In the genomic region with DNA sequence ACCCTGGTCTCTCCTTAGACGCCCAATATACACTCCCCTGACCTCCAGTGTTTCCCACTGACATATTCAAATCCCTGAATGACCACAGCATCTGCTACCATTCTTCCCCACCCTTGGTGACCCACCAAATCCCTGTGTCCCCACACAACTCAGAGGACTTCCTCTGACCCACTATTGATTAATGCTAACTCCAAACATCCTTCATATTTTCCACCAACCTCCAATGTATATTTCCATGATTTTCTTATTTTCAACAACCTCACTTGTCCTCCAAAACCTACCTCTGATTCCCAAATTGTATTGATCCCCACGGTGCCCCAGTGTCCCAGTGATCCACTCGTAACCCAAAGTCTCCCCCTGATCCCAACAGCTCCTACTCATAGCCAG, we compare ENCODE assay signal across 9 cellular contexts. TPM values are rescaled to one million over a fixed set of nuclear protein-coding genes. Genes with fewer than 3 reads are reported as not detected.
DNase-seq lines count a peak whose midpoint lies in the region; ATAC-seq, FAIRE-seq and TF ChIP-seq lines count a peak whose summit lies in the region.
"Had no signal": no experiment of that assay in that cellular context is flagged by ENCODE, and none has a peak within 500 bp of the region (broad histone marks: within the 10 kb centered on the region; RNA-seq: fewer than 3 reads in every experiment).

No MANE protein-coding gene starts in this region.

- FAIRE-seq in HepG2 (lab: Jason Lieb, UNC) (no peak), small intestine (lab: Jason Lieb, UNC) (no peak)

- no peak overlapping the region for H2AFZ ChIP-seq in HepG2 (ENCODE audit: low read length)

- TF ChIP-seq CTCF in HepG2 (CRISPR knock-in tag; IDR thresholded peaks at IDR 0.05) (no peak), right lobe of liver (IDR thresholded peaks at IDR 0.05) (no peak), mesothelial cell of epicardium (IDR thresholded peaks at IDR 0.05; ENCODE audit: unreplicated experiment) (no peak), upper lobe of left lung (IDR thresholded peaks at IDR 0.05) (no peak)

- TF ChIP-seq EP300 in HepG2 (IDR thresholded peaks at IDR 0.05; ENCODE audit: low read depth in 2 of 2, low read length in 2 of 2) (no peak), HepG2 (CRISPR knock-in tag; IDR thresholded peaks at IDR 0.05; ENCODE audit: borderline replicate concordance) (no peak), upper lobe of left lung (IDR thresholded peaks at IDR 0.05) (no peak)

- H3K27ac Mint-ChIP-seq in activated naive CD8-positive, alpha-beta T cell treated with anti-CD3 and anti-CD28 coated beads, Interleukin-2, amount 10 ng/mL, durations not matched to agents 7 days and 5 days, result peak overlapping the region; percentile 71
- peak overlapping the region; percentile 90 for H3K27ac Mint-ChIP-seq in mesothelial cell of epicardium

- H3K4me1 ChIP-seq in HepG2 (ENCODE audit: insufficient read depth, low read length), result peaks cover 20% of the 10 kb centered on the region
- H3K4me1 ChIP-seq in right lobe of liver, result peaks cover 0 to 15% (median 2%) of the 10 kb centered on the region in 4 donors
- H3K4me1 ChIP-seq in upper lobe of left lung, result peaks cover 18 to 32% (median 22%) of the 10 kb centered on the region in 4 donors
- peaks cover 0 to 6% of the 10 kb centered on the region in 2 donors for H3K4me1 ChIP-seq in small intestine (ENCODE audit: control insufficient read depth in 2 of 2, insufficient read depth in 1 of 2, low read depth in 1 of 2, low read length in 1 of 2)

- H3K9ac ChIP-seq in HepG2 (ENCODE audit: insufficient read depth, low read depth, low read length), result no peak overlapping the region

- peaks cover 11 to 18% of the 10 kb centered on the region in 2 experiments for H3K36me3 ChIP-seq in HepG2 (replicated peaks in 1 of 2; ENCODE audit: control insufficient read depth in 1 of 2, insufficient read depth in 2 of 2, low read length in 2 of 2)
- no peaks in the 10 kb centered on the region for H3K36me3 ChIP-seq in right lobe of liver
- peaks cover 8 to 28% (median 16%) of the 10 kb centered on the region in 4 donors for H3K36me3 ChIP-seq in upper lobe of left lung
- no peaks in the 10 kb centered on the region for H3K36me3 ChIP-seq in small intestine (ENCODE audit: control insufficient read depth in 2 of 2, insufficient read depth in 2 of 2, low read length in 2 of 2)

- H3K4me2 ChIP-seq in HepG2 (ENCODE audit: low read depth, low read length), result peak overlapping the region; percentile 38

- CTCF ChIA-PET in HepG2 (lab: Yijun Ruan, JAX; ENCODE audit: low intra/inter-chr PET ratio, low total read pairs), result interaction anchor here (1.3 kb wide), 1 partner anchor 90 kb away, joined by 5 read pairs; no protein-coding TSS in a partner anchor

- H3K4me1 Mint-ChIP-seq in activated naive CD8-positive, alpha-beta T cell treated with anti-CD3 and anti-CD28 coated beads, Interleukin-2, amount 10 ng/mL, durations not matched to agents 7 days and 5 days, result peaks cover 30% of the 10 kb centered on the region
- H3K4me1 Mint-ChIP-seq in mesothelial cell of epicardium, result peaks cover 21% of the 10 kb centered on the region

- H3K27me3 Mint-ChIP-seq in activated naive CD8-positive, alpha-beta T cell treated with anti-CD3 and anti-CD28 coated beads, Interleukin-2, amount 10 ng/mL, durations not matched to agents 7 days and 5 days, result peaks cover 65% of the 10 kb centered on the region
- H3K27me3 Mint-ChIP-seq in mesothelial cell of epicardium (ENCODE audit: low read depth), result no peaks in the 10 kb centered on the region

- TF ChIP-seq POLR2A in HepG2 (IDR thresholded peaks at IDR 0.05; ENCODE audit: insufficient read depth in 1 of 2, low read depth in 2 of 2, low read length in 2 of 2) (no peak), right lobe of liver (IDR thresholded peaks at IDR 0.05) (no peak), upper lobe of left lung (IDR thresholded peaks at IDR 0.05) (no peak)

- no peaks in the 10 kb centered on the region for H3K9me3 ChIP-seq in HepG2 (ENCODE audit: low read length)
- no peaks in the 10 kb centered on the region for H3K9me3 ChIP-seq in right lobe of liver
- no peaks in the 10 kb centered on the region for H3K9me3 ChIP-seq in upper lobe of left lung
- no peaks in the 10 kb centered on the region for H3K9me3 ChIP-seq in small intestine (ENCODE audit: control insufficient read depth, low read depth)

- POLR2A ChIA-PET in HepG2 (lab: Yijun Ruan, JAX), result interaction anchor here (0.6 to 2.3 kb wide), 14 partner anchors 12 to 110 kb away, joined by 3 to 23 read pairs (median 3); partner anchors contain the start of genes MYPOP, SIX5 and SYMPK
- POLR2A ChIA-PET in activated naive CD8-positive, alpha-beta T cell treated with anti-CD3 and anti-CD28 coated beads, Interleukin-2, amount 10 ng/mL, durations not matched to agents 7 days and 5 days (lab: Charles Lee), result interaction anchor here (0.6 to 2.6 kb wide), 4 partner anchors 11 to 1329 kb away, joined by 3 to 17 read pairs (median 6); partner anchors contain the start of genes DMPK and SIX5

- H3K27ac ChIP-seq in HepG2 (ENCODE audit: extremely low read length, insufficient read depth, low read length), result no peak overlapping the region
- no peak overlapping the region for H3K27ac ChIP-seq in right lobe of liver
- H3K27ac ChIP-seq in upper lobe of left lung, result peak overlapping the region in 1 of 4 donors; percentile 20
- H3K27ac ChIP-seq in small intestine (ENCODE audit: low read depth in 1 of 2, low read length in 1 of 2), result peak overlapping the region in 1 of 2 donors; percentile 62

- H3K4me3 Mint-ChIP-seq in activated naive CD8-positive, alpha-beta T cell treated with anti-CD3 and anti-CD28 coated beads, Interleukin-2, amount 10 ng/mL, durations not matched to agents 7 days and 5 days, result peak overlapping the region; percentile 77
- H3K4me3 Mint-ChIP-seq in mesothelial cell of epicardium, result peak overlapping the region; percentile 68

- H3K4me3 ChIP-seq in HepG2 (replicated peaks in 1 of 3; ENCODE audit: insufficient read depth in 1 of 3, low read depth in 2 of 3, low read length in 3 of 3), result no peak overlapping the region
- no peak overlapping the region for H3K4me3 ChIP-seq in right lobe of liver
- peak overlapping the region in 3 of 4 donors; percentile 81 to 99 (median 88) for H3K4me3 ChIP-seq in upper lobe of left lung
- no peak overlapping the region for H3K4me3 ChIP-seq in small intestine (ENCODE audit: low read depth in 1 of 2, low read length in 2 of 2)

- H3K36me3 Mint-ChIP-seq in activated naive CD8-positive, alpha-beta T cell treated with anti-CD3 and anti-CD28 coated beads, Interleukin-2, amount 10 ng/mL, durations not matched to agents 7 days and 5 days, result peaks cover 19% of the 10 kb centered on the region
- H3K36me3 Mint-ChIP-seq in mesothelial cell of epicardium, result peaks cover 10% of the 10 kb centered on the region

- intact Hi-C loops in HepG2 (cut with micrococcal nuclease; ENCODE audit: unreplicated experiment), result no loop called here
- intact Hi-C loops in right lobe of liver (cut with DNase I), result no loop called here

- no peak for ATAC-seq in HepG2
- ATAC-seq in right lobe of liver, result no peak
- peak; percentile 17 for ATAC-seq in activated naive CD8-positive, alpha-beta T cell treated with anti-CD3 and anti-CD28 coated beads, Interleukin-2, amount 10 ng/mL, durations not matched to agents 7 days and 5 days (ENCODE audit: low read depth)
- no peak for ATAC-seq in upper lobe of left lung (ENCODE audit: low FRiP score in 2 of 2)
- no peak for ATAC-seq in GM21515 (IDR thresholded peaks at IDR 0.05; ENCODE audit: unreplicated experiment)

- BruUV-seq in HepG2 (replicated peaks; lab: Mats Ljungman, UMichigan), result no TSS peak

- H3K27me3 ChIP-seq in HepG2 (ENCODE audit: control insufficient read depth in 1 of 2, insufficient read depth in 2 of 2, low read length in 2 of 2) (peaks cover 0 to 9% of the 10 kb centered on the region in 2 experiments; a peak in 1 of 5 replicates), right lobe of liver (no peaks in the 10 kb centered on the region), upper lobe of left lung (no peaks in the 10 kb centered on the region), small intestine (ENCODE audit: control insufficient read depth in 2 of 2, insufficient read depth in 2 of 2, low read length in 2 of 2) (no peaks in the 10 kb centered on the region)

- H4K20me1 ChIP-seq in HepG2 (ENCODE audit: insufficient read depth, low read length), result no peaks in the 10 kb centered on the region

- in situ Hi-C loops in HepG2 (cut with HindIII; ENCODE audit: extremely low pct_ligation_motif_present, low pct_unique_long_range_greater_than_20kb), result no loop called here

- DNase-seq in HepG2 (ENCODE audit: low spot score) (no peak), right lobe of liver (no peak), mesothelial cell of epicardium (ENCODE audit: low spot score in 2 of 2, unreplicated experiment in 2 of 2) (no peak), upper lobe of left lung (no peak), NCI-H510A treated with DMSO at 0.1 percent for 48 hours (lab: John Stamatoyannopoulos, UW) (no peak), small intestine (no peak)
- DNase-seq in activated naive CD8-positive, alpha-beta T cell treated with anti-CD3 and anti-CD28 coated beads, Interleukin-2, amount 10 ng/mL, durations not matched to agents 7 days and 5 days, result no peak

- H3K79me2 ChIP-seq in HepG2 (ENCODE audit: insufficient read depth, low read length), result peaks cover 14% of the 10 kb centered on the region

- no peak for TF ChIP-seq RAD21 in HepG2 (CRISPR knock-in tag; IDR thresholded peaks at IDR 0.05)

- H3K9me3 Mint-ChIP-seq in activated naive CD8-positive, alpha-beta T cell treated with anti-CD3 and anti-CD28 coated beads, Interleukin-2, amount 10 ng/mL, durations not matched to agents 7 days and 5 days, result no peaks in the 10 kb centered on the region
- H3K9me3 Mint-ChIP-seq in mesothelial cell of epicardium, result no peaks in the 10 kb centered on the region

- WGBS in HepG2 (ENCODE audit: low lambda C conversion rate), result 13% methylated on average over 3 of the region's 3 CpGs
- 17% methylated on average over 3 of the region's 3 CpGs for WGBS in right lobe of liver (ENCODE audit: insufficient coverage, low coverage, low lambda C conversion rate, missing lambda C conversion rate)
- WGBS in upper lobe of left lung, 2 donors, result 43% methylated on average over 3 of the region's 3 CpGs
- WGBS in small intestine, 3 donors, result 22 to 39% (median 36%) methylated on average over 3 of the region's 3 CpGs

RNA-seq across cellular contexts. Expression of gene DMWD, which starts 0.5 kb away (rescaled TPM):
- total RNA-seq in HepG2 (2016; rRNA removed; fragmentation: Illumina TruSeq; extraction: Trizol) (11.0 and 14.9 TPM in 2 replicates), right lobe of liver (10 to 100 TPM in 4 of 6 experiments, 1 to 10 TPM in 2; 8.3 to 14.3 (median 11.9) TPM), mesothelial cell of epicardium (109 to 120 TPM (median 116 TPM) in 3 replicates), upper lobe of left lung (100 to 1,000 TPM in 1 of 6 donors, 10 to 100 TPM in 5; 29.4 to 109 (median 57.4) TPM)
- 22.5 and 32.3 TPM in 2 replicates for total RNA-seq in HepG2 (2016; cell fraction: cytosol; rRNA removed; fragmentation: Illumina TruSeq; extraction: Trizol; ENCODE audit: low read depth)
- 9.3 and 16.3 TPM in 2 replicates for total RNA-seq in HepG2 (2016; cell fraction: insoluble cytoplasmic fraction; rRNA removed; fragmentation: Illumina TruSeq; extraction: Trizol)
- total RNA-seq in HepG2 (2016; cell fraction: membrane; rRNA removed; fragmentation: Illumina TruSeq; extraction: Trizol), result 40.0 and 43.7 TPM in 2 replicates
- 11.1 and 14.4 TPM in 2 replicates for total RNA-seq in HepG2 (2016; cell fraction: nucleus; rRNA removed; fragmentation: Illumina TruSeq; extraction: Trizol)
- polyA plus RNA-seq in HepG2 (2011; rRNA removed) (10.3 and 12.4 TPM in 2 replicates), small intestine (10 to 100 TPM in 1 of 3 donors, 1 to 10 TPM in 2; 4.6 to 20.9 (median 4.9) TPM)
- polyA plus RNA-seq in HepG2 (2011; cell fraction: cytosol; rRNA removed), result 6.3 and 9.0 TPM in 2 replicates
- 44.3 and 58.8 TPM in 2 replicates for polyA plus RNA-seq in HepG2 (2011; cell fraction: nucleus; rRNA removed)
- polyA plus RNA-seq in HepG2 (2012), result 8.3 and 9.5 TPM in 2 replicates
- 34.5 and 34.9 TPM in 2 replicates for polyA plus RNA-seq in HepG2 (2016; cell fraction: cytosol; fragmentation: Illumina TruSeq; extraction: Trizol; ENCODE audit: low read depth)
- polyA plus RNA-seq in HepG2 (2016; cell fraction: insoluble cytoplasmic fraction; fragmentation: Illumina TruSeq; extraction: Trizol; ENCODE audit: low read depth), result 9.9 and 14.4 TPM in 2 replicates
- polyA plus RNA-seq in HepG2 (2016; cell fraction: membrane; fragmentation: Illumina TruSeq; extraction: Trizol; ENCODE audit: low read depth), result 36.7 and 38.5 TPM in 2 replicates
- polyA plus RNA-seq in HepG2 (2016; cell fraction: nucleus; fragmentation: Illumina TruSeq; extraction: Trizol; ENCODE audit: insufficient read depth, low read depth), result 22.1 and 22.4 TPM in 2 replicates
- 29.8 and 32.2 TPM in 2 replicates for polyA minus RNA-seq in HepG2 (2011; rRNA and poly(A)+ RNA removed; ENCODE audit: low replicate concordance)
- 10.3 and 11.4 TPM in 2 replicates for polyA minus RNA-seq in HepG2 (2011; cell fraction: cytosol; rRNA and poly(A)+ RNA removed)
- 33.9 and 38.2 TPM in 2 replicates for polyA minus RNA-seq in HepG2 (2011; cell fraction: nucleus; rRNA and poly(A)+ RNA removed)
- 10 to 100 TPM; 47.0 to 50.6 TPM for total RNA-seq in activated naive CD8-positive, alpha-beta T cell treated with anti-CD3 and anti-CD28 coated beads, Interleukin-2, amount 10 ng/mL, durations not matched to agents 7 days and 5 days

RNA-seq across cellular contexts. Expression of gene DMPK, which starts 10.9 kb away (rescaled TPM):
- total RNA-seq in HepG2 (2016; rRNA removed; fragmentation: Illumina TruSeq; extraction: Trizol) (1.7 and 5.3 TPM in 2 replicates), right lobe of liver (10 to 100 TPM in 1 of 6 experiments, 1 to 10 TPM in 5; 4.3 to 14.9 (median 8.7) TPM), mesothelial cell of epicardium (126 to 130 TPM (median 127 TPM) in 3 replicates), upper lobe of left lung (100 to 1,000 TPM in 1 of 6 donors, 10 to 100 TPM in 5; 24.2 to 192 (median 43.8) TPM)
- 1.1 and 1.9 TPM in 2 replicates for total RNA-seq in HepG2 (2016; cell fraction: cytosol; rRNA removed; fragmentation: Illumina TruSeq; extraction: Trizol; ENCODE audit: low read depth)
- 1.5 and 4.2 TPM in 2 replicates for total RNA-seq in HepG2 (2016; cell fraction: insoluble cytoplasmic fraction; rRNA removed; fragmentation: Illumina TruSeq; extraction: Trizol)
- total RNA-seq in HepG2 (2016; cell fraction: membrane; rRNA removed; fragmentation: Illumina TruSeq; extraction: Trizol), result 2.2 and 2.7 TPM in 2 replicates
- 6.7 and 7.2 TPM in 2 replicates for total RNA-seq in HepG2 (2016; cell fraction: nucleus; rRNA removed; fragmentation: Illumina TruSeq; extraction: Trizol)
- polyA plus RNA-seq in HepG2 (2011; rRNA removed) (8.8 and 12.5 TPM in 2 replicates), small intestine (10 to 100 TPM; 12.7 to 42.2 (median 17.0) TPM)
- polyA plus RNA-seq in HepG2 (2011; cell fraction: cytosol; rRNA removed), result 4.4 and 5.8 TPM in 2 replicates
- 119 and 127 TPM in 2 replicates for polyA plus RNA-seq in HepG2 (2011; cell fraction: nucleus; rRNA removed)
- 8.6 and 13.1 TPM in 2 replicates for polyA plus RNA-seq in HepG2 (2012)
- polyA plus RNA-seq in HepG2 (2016; cell fraction: cytosol; fragmentation: Illumina TruSeq; extraction: Trizol; ENCODE audit: low read depth), result 0.84 and 0.86 TPM in 2 replicates
- polyA plus RNA-seq in HepG2 (2016; cell fraction: insoluble cytoplasmic fraction; fragmentation: Illumina TruSeq; extraction: Trizol; ENCODE audit: low read depth), result 3.2 and 3.6 TPM in 2 replicates
- 1.6 and 1.8 TPM in 2 replicates for polyA plus RNA-seq in HepG2 (2016; cell fraction: membrane; fragmentation: Illumina TruSeq; extraction: Trizol; ENCODE audit: low read depth)
- 25.3 and 34.4 TPM in 2 replicates for polyA plus RNA-seq in HepG2 (2016; cell fraction: nucleus; fragmentation: Illumina TruSeq; extraction: Trizol; ENCODE audit: insufficient read depth, low read depth)
- 6.3 and 12.8 TPM in 2 replicates for polyA minus RNA-seq in HepG2 (2011; rRNA and poly(A)+ RNA removed; ENCODE audit: low replicate concordance)
- polyA minus RNA-seq in HepG2 (2011; cell fraction: cytosol; rRNA and poly(A)+ RNA removed), result 2.5 and 4.2 TPM in 2 replicates
- 11.6 and 14.0 TPM in 2 replicates for polyA minus RNA-seq in HepG2 (2011; cell fraction: nucleus; rRNA and poly(A)+ RNA removed)
- total RNA-seq in activated naive CD8-positive, alpha-beta T cell treated with anti-CD3 and anti-CD28 coated beads, Interleukin-2, amount 10 ng/mL, durations not matched to agents 7 days and 5 days, result 10 to 100 TPM; 26.4 to 32.2 TPM

RNA-seq across cellular contexts. Expression of gene RSPH6A, which starts 21.9 kb away (rescaled TPM):
- total RNA-seq in HepG2 (2016; rRNA removed; fragmentation: Illumina TruSeq; extraction: Trizol), result 0.07 TPM in 1 of 2 replicates, not detected in the other
- total RNA-seq in HepG2 (2016; cell fraction: cytosol; rRNA removed; fragmentation: Illumina TruSeq; extraction: Trizol; ENCODE audit: low read depth), result not detected in 2 replicates
- total RNA-seq in HepG2 (2016; cell fraction: insoluble cytoplasmic fraction; rRNA removed; fragmentation: Illumina TruSeq; extraction: Trizol), result 0.11 TPM in 1 of 2 replicates, not detected in the other
- total RNA-seq in HepG2 (2016; cell fraction: membrane; rRNA removed; fragmentation: Illumina TruSeq; extraction: Trizol), result not detected in 2 replicates
- 0.31 TPM in 1 of 2 replicates, not detected in the other for total RNA-seq in HepG2 (2016; cell fraction: nucleus; rRNA removed; fragmentation: Illumina TruSeq; extraction: Trizol)
- 0.03 TPM in 1 of 2 replicates, not detected in the other for polyA plus RNA-seq in HepG2 (2011; rRNA removed)
- not detected in 2 replicates for polyA plus RNA-seq in HepG2 (2011; cell fraction: cytosol; rRNA removed)
- 0.45 and 0.59 TPM in 2 replicates for polyA plus RNA-seq in HepG2 (2011; cell fraction: nucleus; rRNA removed)
- polyA plus RNA-seq in HepG2 (2012), result not detected in 2 replicates
- polyA plus RNA-seq in HepG2 (2016; cell fraction: cytosol; fragmentation: Illumina TruSeq; extraction: Trizol; ENCODE audit: low read depth), result not detected in 2 replicates
- polyA plus RNA-seq in HepG2 (2016; cell fraction: insoluble cytoplasmic fraction; fragmentation: Illumina TruSeq; extraction: Trizol; ENCODE audit: low read depth), result not detected in 2 replicates
- polyA plus RNA-seq in HepG2 (2016; cell fraction: membrane; fragmentation: Illumina TruSeq; extraction: Trizol; ENCODE audit: low read depth), result not detected in 2 replicates
- not detected in 2 replicates for polyA plus RNA-seq in HepG2 (2016; cell fraction: nucleus; fragmentation: Illumina TruSeq; extraction: Trizol; ENCODE audit: insufficient read depth, low read depth)
- 0.26 and 0.50 TPM in 2 replicates for polyA minus RNA-seq in HepG2 (2011; rRNA and poly(A)+ RNA removed; ENCODE audit: low replicate concordance)
- not detected in 2 replicates for polyA minus RNA-seq in HepG2 (2011; cell fraction: cytosol; rRNA and poly(A)+ RNA removed)
- polyA minus RNA-seq in HepG2 (2011; cell fraction: nucleus; rRNA and poly(A)+ RNA removed), result 0.26 and 0.99 TPM in 2 replicates
- total RNA-seq in right lobe of liver, result not detected
- total RNA-seq in activated naive CD8-positive, alpha-beta T cell treated with anti-CD3 and anti-CD28 coated beads, Interleukin-2, amount 10 ng/mL, durations not matched to agents 7 days and 5 days, result under 1 TPM; 0.30 to 0.40 TPM
- 0.44 to 0.56 TPM (median 0.50 TPM) in 3 replicates for total RNA-seq in mesothelial cell of epicardium
- 1 to 10 TPM in 1 of 6 donors, under 1 TPM in 3, not detected in 2; 0.15 to 5.2 (median 0.32) TPM for total RNA-seq in upper lobe of left lung
- under 1 TPM in 1 of 3 donors, not detected in 2; 0.07 TPM for polyA plus RNA-seq in small intestine
- total RNA-seq: bronchial epithelial cell had no signal

RNA-seq across cellular contexts. Expression of gene SIX5, which starts 24.1 kb away (rescaled TPM):
- 8.2 and 10.5 TPM in 2 replicates for total RNA-seq in HepG2 (2016; rRNA removed; fragmentation: Illumina TruSeq; extraction: Trizol)
- total RNA-seq in HepG2 (2016; cell fraction: cytosol; rRNA removed; fragmentation: Illumina TruSeq; extraction: Trizol; ENCODE audit: low read depth), result 1.3 and 1.5 TPM in 2 replicates
- 7.3 and 10.6 TPM in 2 replicates for total RNA-seq in HepG2 (2016; cell fraction: insoluble cytoplasmic fraction; rRNA removed; fragmentation: Illumina TruSeq; extraction: Trizol)
- 4.0 and 4.6 TPM in 2 replicates for total RNA-seq in HepG2 (2016; cell fraction: membrane; rRNA removed; fragmentation: Illumina TruSeq; extraction: Trizol)
- 6.6 and 7.6 TPM in 2 replicates for total RNA-seq in HepG2 (2016; cell fraction: nucleus; rRNA removed; fragmentation: Illumina TruSeq; extraction: Trizol)
- polyA plus RNA-seq in HepG2 (2011; rRNA removed), result 7.7 and 8.8 TPM in 2 replicates
- polyA plus RNA-seq in HepG2 (2011; cell fraction: cytosol; rRNA removed), result 3.7 and 8.8 TPM in 2 replicates
- polyA plus RNA-seq in HepG2 (2011; cell fraction: nucleus; rRNA removed), result 42.0 and 54.7 TPM in 2 replicates
- 3.5 and 3.6 TPM in 2 replicates for polyA plus RNA-seq in HepG2 (2012)
- 1.6 and 2.0 TPM in 2 replicates for polyA plus RNA-seq in HepG2 (2016; cell fraction: cytosol; fragmentation: Illumina TruSeq; extraction: Trizol; ENCODE audit: low read depth)
- polyA plus RNA-seq in HepG2 (2016; cell fraction: insoluble cytoplasmic fraction; fragmentation: Illumina TruSeq; extraction: Trizol; ENCODE audit: low read depth), result 12.0 and 14.3 TPM in 2 replicates
- 3.6 and 4.7 TPM in 2 replicates for polyA plus RNA-seq in HepG2 (2016; cell fraction: membrane; fragmentation: Illumina TruSeq; extraction: Trizol; ENCODE audit: low read depth)
- polyA plus RNA-seq in HepG2 (2016; cell fraction: nucleus; fragmentation: Illumina TruSeq; extraction: Trizol; ENCODE audit: insufficient read depth, low read depth), result 20.0 and 20.3 TPM in 2 replicates
- 6.7 and 12.9 TPM in 2 replicates for polyA minus RNA-seq in HepG2 (2011; rRNA and poly(A)+ RNA removed; ENCODE audit: low replicate concordance)
- polyA minus RNA-seq in HepG2 (2011; cell fraction: cytosol; rRNA and poly(A)+ RNA removed), result 6.0 and 6.6 TPM in 2 replicates
- 8.2 and 8.5 TPM in 2 replicates for polyA minus RNA-seq in HepG2 (2011; cell fraction: nucleus; rRNA and poly(A)+ RNA removed)
- 10 to 100 TPM in 3 of 6 experiments, 1 to 10 TPM in 3; 7.8 to 11.6 (median 9.5) TPM for total RNA-seq in right lobe of liver
- 1 to 10 TPM; 1.8 to 2.5 TPM for total RNA-seq in activated naive CD8-positive, alpha-beta T cell treated with anti-CD3 and anti-CD28 coated beads, Interleukin-2, amount 10 ng/mL, durations not matched to agents 7 days and 5 days
- total RNA-seq in mesothelial cell of epicardium, result 44.3 to 50.3 TPM (median 47.3 TPM) in 3 replicates
- total RNA-seq in upper lobe of left lung, result 10 to 100 TPM in 4 of 6 donors, 1 to 10 TPM in 2; 6.2 to 36.7 (median 17.8) TPM
- 10 to 100 TPM in 1 of 3 donors, 1 to 10 TPM in 2; 1.6 to 12.4 (median 3.5) TPM for polyA plus RNA-seq in small intestine

RNA-seq across cellular contexts. Expression of gene MEIOSIN, which starts 59.9 kb away (rescaled TPM):
- total RNA-seq in HepG2 (2016; rRNA removed; fragmentation: Illumina TruSeq; extraction: Trizol), result not detected in 2 replicates
- not detected in 2 replicates for total RNA-seq in HepG2 (2016; cell fraction: cytosol; rRNA removed; fragmentation: Illumina TruSeq; extraction: Trizol; ENCODE audit: low read depth)
- total RNA-seq in HepG2 (2016; cell fraction: insoluble cytoplasmic fraction; rRNA removed; fragmentation: Illumina TruSeq; extraction: Trizol), result not detected in 2 replicates
- not detected in 2 replicates for total RNA-seq in HepG2 (2016; cell fraction: membrane; rRNA removed; fragmentation: Illumina TruSeq; extraction: Trizol)
- not detected in 2 replicates for total RNA-seq in HepG2 (2016; cell fraction: nucleus; rRNA removed; fragmentation: Illumina TruSeq; extraction: Trizol)
- not detected in 2 replicates for polyA plus RNA-seq in HepG2 (2011; rRNA removed)
- polyA plus RNA-seq in HepG2 (2011; cell fraction: cytosol; rRNA removed), result 0.03 TPM in 2 replicates
- polyA plus RNA-seq in HepG2 (2011; cell fraction: nucleus; rRNA removed), result 0.10 TPM in 2 replicates
- polyA plus RNA-seq in HepG2 (2012), result 0.07 TPM in 1 of 2 replicates, not detected in the other
- not detected in 2 replicates for polyA plus RNA-seq in HepG2 (2016; cell fraction: cytosol; fragmentation: Illumina TruSeq; extraction: Trizol; ENCODE audit: low read depth)
- polyA plus RNA-seq in HepG2 (2016; cell fraction: insoluble cytoplasmic fraction; fragmentation: Illumina TruSeq; extraction: Trizol; ENCODE audit: low read depth), result not detected in 2 replicates
- polyA plus RNA-seq in HepG2 (2016; cell fraction: membrane; fragmentation: Illumina TruSeq; extraction: Trizol; ENCODE audit: low read depth), result not detected in 2 replicates
- not detected in 2 replicates for polyA plus RNA-seq in HepG2 (2016; cell fraction: nucleus; fragmentation: Illumina TruSeq; extraction: Trizol; ENCODE audit: insufficient read depth, low read depth)
- polyA minus RNA-seq in HepG2 (2011; rRNA and poly(A)+ RNA removed; ENCODE audit: low replicate concordance), result 0.09 TPM in 1 of 2 replicates, not detected in the other
- polyA minus RNA-seq in HepG2 (2011; cell fraction: cytosol; rRNA and poly(A)+ RNA removed), result not detected in 2 replicates
- polyA minus RNA-seq in HepG2 (2011; cell fraction: nucleus; rRNA and poly(A)+ RNA removed), result not detected in 2 replicates
- total RNA-seq in right lobe of liver, result under 1 TPM in 1 of 6 experiments, not detected in 5; 0.24 TPM
- not detected for total RNA-seq in activated naive CD8-positive, alpha-beta T cell treated with anti-CD3 and anti-CD28 coated beads, Interleukin-2, amount 10 ng/mL, durations not matched to agents 7 days and 5 days
- total RNA-seq in mesothelial cell of epicardium, result not detected in 3 replicates
- total RNA-seq in upper lobe of left lung, result not detected
- polyA plus RNA-seq in small intestine, result not detected
- total RNA-seq: bronchial epithelial cell had no signal

Comparison
In these comparisons a context has a peak if more than half of its experiments do, and no peak if none do; other contexts are left out.
1. H3K4me3 ChIP-seq: peak in upper lobe of left lung (3 of 4); none in HepG2 (0 of 3), right lobe of liver (0 of 3) and small intestine (0 of 2).